In genomic region chr2:32159678-32160077, GRCh38 we compare ENCODE assay signal across 1 cellular context.
TF ChIP-seq lines count a peak whose summit lies in the region.

No MANE protein-coding gene starts in this region.

TF ChIP-seq in K562, 482 proteins besides CTCF, POLR2A, EP300 and RAD21 (continued from another document):
- no peak for TF ChIP-seq BRD9 (IDR thresholded peaks at IDR 0.05; ENCODE audit: low read depth, partially characterized antibody)
TF ChIP-seq in K562: peak in this region for 1.
